In the genomic region with DNA sequence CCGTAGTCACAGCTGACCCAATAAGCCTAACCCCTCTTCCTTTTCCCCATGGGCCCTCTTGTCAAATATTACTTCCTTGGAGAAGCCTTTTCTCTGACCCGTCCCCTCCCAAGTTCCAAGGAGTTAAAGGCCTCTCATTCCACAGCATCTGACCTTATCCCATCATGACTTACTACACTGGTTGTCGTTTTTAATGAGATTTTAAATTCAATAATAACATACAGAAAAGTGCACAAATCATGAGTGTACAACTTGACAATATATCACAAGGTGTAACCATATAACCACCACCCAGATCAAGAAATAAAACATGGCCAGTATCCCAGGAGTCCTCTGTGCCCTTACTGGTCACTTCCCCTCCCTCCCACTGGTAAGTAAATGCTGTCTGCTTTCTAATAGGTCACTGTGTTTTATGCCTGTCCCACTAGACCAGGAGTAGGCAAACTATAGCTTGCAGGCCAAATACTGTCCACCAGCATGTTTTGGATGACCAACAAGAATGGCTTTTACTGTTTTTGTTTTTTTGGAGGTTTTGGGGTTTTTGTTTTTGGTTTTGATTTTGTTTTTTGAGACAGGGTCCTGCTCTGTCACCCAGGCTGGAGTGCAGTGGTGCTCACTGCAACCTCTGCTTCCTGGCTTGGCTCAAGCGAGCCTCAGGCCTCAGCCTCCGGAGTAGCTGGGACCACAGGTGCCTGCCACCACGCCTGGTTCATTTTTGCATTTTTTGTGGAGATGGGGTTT, we compare ENCODE assay signal across 8 cellular contexts. TPM values are rescaled to one million over a fixed set of nuclear protein-coding genes. Genes with fewer than 3 reads are reported as not detected.
DNase-seq lines count a peak whose midpoint lies in the region; ATAC-seq and TF ChIP-seq lines count a peak whose summit lies in the region.

No MANE protein-coding gene starts in this region.

- CTCF ChIA-PET in AG04450 (lab: Charles Lee) (interaction anchor here (1.5 to 4.1 kb wide), 4 partner anchors 9 to 87 kb away, joined by 7 to 29 read pairs (median 12); no protein-coding TSS in a partner anchor), HEK293 (lab: Yijun Ruan, JAX) (interaction anchor here (0.6 to 7.4 kb wide), 8 partner anchors 9 to 886 kb away, joined by 3 to 83 read pairs (median 6); a partner anchor contains a TSS), activated B cell treated with CpG ODN at 0.5 μM for 24 hours (lab: Charles Lee) (interaction anchor here (1.0 to 1.6 kb wide), 2 partner anchors 9 to 103 kb away, joined by 4 to 5 read pairs; no protein-coding TSS in a partner anchor)

- no peak overlapping the region for H3K27ac ChIP-seq in AG04450 (ENCODE audit: low read depth, low read length)
- H3K27ac ChIP-seq in HEK293 (ENCODE audit: extremely low read depth, low read depth, low read length) = peak overlapping the region; percentile 62; the same call in 1 of the 2 replicates
- H3K27ac ChIP-seq in iPS-18a (ENCODE audit: low read length) = peak overlapping the region; percentile 87
- peak overlapping the region; percentile 2 for H3K27ac ChIP-seq in substantia nigra (ENCODE audit: low read depth, low read length, poor library complexity, severe bottlenecking)

- peak overlapping the region; percentile 88 for H3K9ac ChIP-seq in iPS-18a (ENCODE audit: low read length)

- ATAC-seq in activated B cell treated with CpG ODN at 0.5 μM for 24 hours (ENCODE audit: low read depth) (no peak), HG02970 (IDR thresholded peaks at IDR 0.05; ENCODE audit: low FRiP score, unreplicated experiment) (no peak)

- TF ChIP-seq CTCF in AG04450 (IDR thresholded peaks at IDR 0.05; ENCODE audit: low read depth, low read length) = no peak
- no peak for TF ChIP-seq CTCF in HEK293 (tag by site-specific recombination; IDR thresholded peaks at IDR 0.05)
- TF ChIP-seq CTCF in activated B cell treated with CpG ODN at 0.5 μM for 24 hours (IDR thresholded peaks at IDR 0.05) = no peak

- H3K9me3 ChIP-seq in AG04450 (ENCODE audit: control insufficient read depth, insufficient read depth, low read length) (no peaks in the 10 kb centered on the region; the same call in 1 of the 2 replicates), HEK293 (ENCODE audit: control insufficient read depth, insufficient read depth, low read depth, low read length) (no peaks in the 10 kb centered on the region), iPS-18a (ENCODE audit: control insufficient read depth, low read depth, low read length) (no peaks in the 10 kb centered on the region)

- DNase-seq in AG04450 (ENCODE audit: low read depth, low spot score) (no peak), activated B cell treated with CpG ODN at 0.5 μM for 24 hours (no peak), substantia nigra (lab: John Stamatoyannopoulos, UW) (no peak), NCI-H128 (lab: John Stamatoyannopoulos, UW; ENCODE audit: unreplicated experiment) (no peak)
- no peak for DNase-seq in stimulated activated CD4-positive, alpha-beta T cell treated with anti-CD3 and anti-CD28 coated beads, Interleukin-15, amount 100 ng/mL, for 24 hours

- H3K27me3 Mint-ChIP-seq in activated B cell treated with CpG ODN at 0.5 μM for 24 hours = no peaks in the 10 kb centered on the region

- peak overlapping the region; percentile 94 for H3K27ac Mint-ChIP-seq in activated B cell treated with CpG ODN at 0.5 μM for 24 hours

- POLR2A ChIA-PET in AG04450 (lab: Yijun Ruan, JAX) (interaction anchor here (1.0 to 1.2 kb wide), 6 partner anchors 17 to 138 kb away, joined by 3 to 9 read pairs (median 4); a partner anchor contains a TSS), HEK293 (lab: Yijun Ruan, JAX) (interaction anchor here (0.6 to 3.3 kb wide), 21 partner anchors 8 to 642 kb away, joined by 3 to 49 read pairs (median 12); a partner anchor contains a TSS), activated B cell treated with CpG ODN at 0.5 μM for 24 hours (lab: Charles Lee) (interaction anchor here (0.6 to 2.1 kb wide), 16 partner anchors 12 to 415 kb away, joined by 3 to 28 read pairs (median 7); a partner anchor contains a TSS)

- H3K36me3 ChIP-seq in HEK293 (ENCODE audit: control insufficient read depth in 2 of 2, insufficient read depth in 1 of 2, low read length in 2 of 2) (peaks cover 0 to 21% of the 10 kb centered on the region in 2 experiments; a peak in 1 of 3 replicates), iPS-18a (ENCODE audit: control insufficient read depth, low read depth, low read length) (no peaks in the 10 kb centered on the region)

- H3K4me1 ChIP-seq in HEK293 (ENCODE audit: control insufficient read depth, insufficient read depth, low read length) (peaks cover 10% of the 10 kb centered on the region), iPS-18a (ENCODE audit: control insufficient read depth, low read depth, low read length) (peaks cover 6% of the 10 kb centered on the region)

- intact Hi-C loops in activated B cell treated with CpG ODN at 0.5 μM for 24 hours (cut with micrococcal nuclease) = loop anchor here (1.0 to 5.0 kb wide), 6 partner anchors 126 to 662 kb away; a partner anchor contains a TSS

- H3K4me3 Mint-ChIP-seq in activated B cell treated with CpG ODN at 0.5 μM for 24 hours = peak overlapping the region; percentile 94

- peaks cover 10% of the 10 kb centered on the region for H3K27me3 ChIP-seq in AG04450 (ENCODE audit: control insufficient read depth, insufficient read depth, low read length)
- H3K27me3 ChIP-seq in iPS-18a (ENCODE audit: control insufficient read depth, insufficient read depth, low read length) = peaks cover 6% of the 10 kb centered on the region

- H3K9me3 Mint-ChIP-seq in activated B cell treated with CpG ODN at 0.5 μM for 24 hours = no peaks in the 10 kb centered on the region

- peaks cover 22% of the 10 kb centered on the region for H3K4me1 Mint-ChIP-seq in activated B cell treated with CpG ODN at 0.5 μM for 24 hours

- no peaks in the 10 kb centered on the region for H3K36me3 Mint-ChIP-seq in activated B cell treated with CpG ODN at 0.5 μM for 24 hours (ENCODE audit: low read depth)

- H3K4me3 ChIP-seq in AG04450 (ENCODE audit: low read depth, low read length) (peak overlapping the region; percentile 86), HEK293 (ENCODE audit: low read depth, low read length) (peak overlapping the region; percentile 67), iPS-18a (ENCODE audit: low read length) (peak overlapping the region; percentile 86)

TF ChIP-seq in HEK293, 187 proteins besides CTCF, POLR2A, EP300 and RAD21:
- peak; percentile 96 for TF ChIP-seq ZNF335 (tag by site-specific recombination; conservative IDR thresholded peaks at IDR 0.05)
- TF ChIP-seq, protein P1, sequence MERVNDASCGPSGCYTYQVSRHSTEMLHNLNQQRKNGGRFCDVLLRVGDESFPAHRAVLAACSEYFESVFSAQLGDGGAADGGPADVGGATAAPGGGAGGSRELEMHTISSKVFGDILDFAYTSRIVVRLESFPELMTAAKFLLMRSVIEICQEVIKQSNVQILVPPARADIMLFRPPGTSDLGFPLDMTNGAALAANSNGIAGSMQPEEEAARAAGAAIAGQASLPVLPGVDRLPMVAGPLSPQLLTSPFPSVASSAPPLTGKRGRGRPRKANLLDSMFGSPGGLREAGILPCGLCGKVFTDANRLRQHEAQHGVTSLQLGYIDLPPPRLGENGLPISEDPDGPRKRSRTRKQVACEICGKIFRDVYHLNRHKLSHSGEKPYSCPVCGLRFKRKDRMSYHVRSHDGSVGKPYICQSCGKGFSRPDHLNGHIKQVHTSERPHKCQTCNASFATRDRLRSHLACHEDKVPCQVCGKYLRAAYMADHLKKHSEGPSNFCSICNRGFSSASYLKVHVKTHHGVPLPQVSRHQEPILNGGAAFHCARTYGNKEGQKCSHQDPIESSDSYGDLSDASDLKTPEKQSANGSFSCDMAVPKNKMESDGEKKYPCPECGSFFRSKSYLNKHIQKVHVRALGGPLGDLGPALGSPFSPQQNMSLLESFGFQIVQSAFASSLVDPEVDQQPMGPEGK (tag by site-specific recombination; IDR thresholded peaks at IDR 0.05) = no peak
- TF ChIP-seq ZNF341 (tag by site-specific recombination; IDR thresholded peaks at IDR 0.05; ENCODE audit: low read depth) = peak; percentile 59
- TF ChIP-seq ZNF394 (tag by site-specific recombination; IDR thresholded peaks at IDR 0.05; ENCODE audit: borderline replicate concordance) = peak; percentile 37; the same call in 1 of the 2 replicates
- TF ChIP-seq SP2 (tag by site-specific recombination; IDR thresholded peaks at IDR 0.05) = peak; percentile 34; the same call in 1 of the 2 replicates

RNA-seq across cellular contexts. Expression of a gene that starts 1.2 kb away (rescaled TPM):
- 23.0 and 32.7 TPM in 2 replicates for polyA plus RNA-seq in AG04450 (2011; rRNA removed)
- 13.9 and 20.7 TPM in 2 replicates for polyA minus RNA-seq in AG04450 (2011; rRNA and poly(A)+ RNA removed)
- total RNA-seq in activated B cell treated with CpG ODN at 0.5 μM for 24 hours = 4.6 and 5.5 TPM in 2 replicates

RNA-seq across cellular contexts. Expression of a gene that starts 14.4 kb away (rescaled TPM):
- polyA plus RNA-seq in AG04450 (2011; rRNA removed) = 0.01 TPM in 1 of 2 replicates, not detected in the other
- polyA minus RNA-seq in AG04450 (2011; rRNA and poly(A)+ RNA removed) = not detected in 2 replicates
- not detected in 2 replicates for total RNA-seq in activated B cell treated with CpG ODN at 0.5 μM for 24 hours

RNA-seq across cellular contexts. Expression of a gene that starts 19.4 kb away (rescaled TPM):
- not detected in 2 replicates for polyA plus RNA-seq in AG04450 (2011; rRNA removed)
- not detected in 2 replicates for polyA minus RNA-seq in AG04450 (2011; rRNA and poly(A)+ RNA removed)
- total RNA-seq in activated B cell treated with CpG ODN at 0.5 μM for 24 hours = not detected in 2 replicates

RNA-seq across cellular contexts. Expression of a gene that starts 49.0 kb away (rescaled TPM):
- not detected in 2 replicates for polyA plus RNA-seq in AG04450 (2011; rRNA removed)
- polyA minus RNA-seq in AG04450 (2011; rRNA and poly(A)+ RNA removed) = not detected in 2 replicates
- total RNA-seq in activated B cell treated with CpG ODN at 0.5 μM for 24 hours = not detected in 2 replicates

RNA-seq across cellular contexts. Expression of a gene that starts 50.0 kb away (rescaled TPM):
- polyA plus RNA-seq in AG04450 (2011; rRNA removed) = not detected in 2 replicates
- not detected in 2 replicates for polyA minus RNA-seq in AG04450 (2011; rRNA and poly(A)+ RNA removed)
- not detected in 2 replicates for total RNA-seq in activated B cell treated with CpG ODN at 0.5 μM for 24 hours
